Comparison of ENCODE assay signal across 16 cellular contexts in the genomic region with DNA sequence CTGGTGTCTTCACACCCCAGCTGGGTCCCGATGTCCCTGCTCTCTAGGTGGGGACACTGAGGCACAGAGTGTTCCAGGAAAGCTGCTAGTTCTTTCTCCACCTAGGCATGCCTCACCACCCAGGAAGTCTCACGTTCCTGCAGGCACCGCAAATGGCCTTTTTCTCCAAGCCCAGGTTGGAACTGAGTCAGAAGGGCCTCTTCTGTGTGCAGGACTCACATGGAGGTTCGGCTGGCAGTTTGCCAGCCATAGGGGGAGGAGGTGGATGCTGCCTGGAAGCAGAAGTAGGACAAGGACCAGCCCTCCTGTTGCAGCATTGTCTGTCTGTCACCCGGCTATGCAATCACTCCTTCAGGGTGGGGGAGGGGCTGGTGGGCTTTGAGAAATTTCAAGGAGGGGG.
DNase-seq lines count a peak whose midpoint lies in the region; ATAC-seq and TF ChIP-seq lines count a peak whose summit lies in the region.
"Had no signal": no experiment of that assay in that cellular context is flagged by ENCODE, and none has a peak within 500 bp of the region (broad histone marks: within the 10 kb centered on the region; RNA-seq: fewer than 3 reads in every experiment).

No MANE protein-coding gene starts in this region.

- H3K4me3 Mint-ChIP-seq in neural progenitor cell = no peak overlapping the region
- no peak overlapping the region for H3K4me3 Mint-ChIP-seq in CD8-positive, alpha-beta T cell
- no peak overlapping the region for H3K4me3 Mint-ChIP-seq in Calu3 (ENCODE audit: low read depth, unreplicated experiment)
- H3K4me3 Mint-ChIP-seq: activated CD8-positive, alpha-beta T cell treated with anti-CD3 and anti-CD28 coated beads for 36 hours had no signal

- H3K4me2 ChIP-seq in neural progenitor cell = no peak overlapping the region

- no peaks in the 10 kb centered on the region for H4K20me1 ChIP-seq in neural progenitor cell (ENCODE audit: low read depth)

- peak; percentile 8 for DNase-seq in NCI-H2029 treated with DMSO at 0.1 percent for 48 hours (lab: John Stamatoyannopoulos, UW)
- no peak for DNase-seq in NCI-H2029 (lab: John Stamatoyannopoulos, UW)
- DNase-seq in NCI-H345 (lab: John Stamatoyannopoulos, UW) = peak; percentile 81
- DNase-seq in adrenal gland = peak in 5 of 7 donors; percentile 14 to 25 (median 22)
- no peak for DNase-seq in neural progenitor cell (ENCODE audit: low spot score)
- DNase-seq in CD8-positive, alpha-beta T cell = no peak
- no peak for DNase-seq in Calu3
- no peak for DNase-seq in activated CD8-positive, alpha-beta memory T cell treated with anti-CD3 and anti-CD28 coated beads for 24 hours
- DNase-seq: activated CD8-positive, alpha-beta T cell treated with anti-CD3 and anti-CD28 coated beads for 36 hours; activated effector memory CD4-positive, alpha-beta T cell treated with Interleukin-2 at 50 U/mL for 16 hours; aorta; COR-L47; foreskin melanocyte; GOT3; mucosa of descending colon; stimulated activated naive CD4-positive, alpha-beta T cell treated with Interleukin-2 at 50 U/mL for 16 hours had no signal

- H3K4me1 ChIP-seq in adrenal gland (replicated peaks in 1 of 2) (no peaks in the 10 kb centered on the region), neural progenitor cell (peaks cover 18% of the 10 kb centered on the region)
- no peaks in the 10 kb centered on the region for H3K4me1 ChIP-seq in CD8-positive, alpha-beta T cell (ENCODE audit: insufficient read depth, low read length)

- H3K27me3 Mint-ChIP-seq in neural progenitor cell (ENCODE audit: insufficient read depth, low read depth) = peaks cover 4% of the 10 kb centered on the region
- peaks cover 4% of the 10 kb centered on the region for H3K27me3 Mint-ChIP-seq in CD8-positive, alpha-beta T cell (ENCODE audit: low read depth)
- H3K27me3 Mint-ChIP-seq in Calu3 (ENCODE audit: unreplicated experiment) = peaks cover 88% of the 10 kb centered on the region
- H3K27me3 Mint-ChIP-seq: activated CD8-positive, alpha-beta T cell treated with anti-CD3 and anti-CD28 coated beads for 36 hours had no signal

- H3K9me3 ChIP-seq in adrenal gland (replicated peaks in 1 of 3) (no peaks in the 10 kb centered on the region), neural progenitor cell (ENCODE audit: low read depth) (no peaks in the 10 kb centered on the region)
- H3K9me3 ChIP-seq in CD8-positive, alpha-beta T cell (ENCODE audit: low read length) = no peaks in the 10 kb centered on the region
- H3K9me3 ChIP-seq: mucosa of descending colon had no signal

- H3K36me3 ChIP-seq in adrenal gland (replicated peaks in 1 of 2) (no peaks in the 10 kb centered on the region), neural progenitor cell (no peaks in the 10 kb centered on the region)
- H3K36me3 ChIP-seq in CD8-positive, alpha-beta T cell (ENCODE audit: insufficient read depth, low read length) = no peaks in the 10 kb centered on the region

- no peak overlapping the region for H3K27ac ChIP-seq in adrenal gland
- H3K27ac ChIP-seq in neural progenitor cell = no peak overlapping the region
- no peak overlapping the region for H3K27ac ChIP-seq in CD8-positive, alpha-beta T cell (ENCODE audit: low read depth, low read length)

- intact Hi-C loops in adrenal gland (cut with DNase I) (no loop called here), Calu3 (cut with micrococcal nuclease; ENCODE audit: unreplicated experiment) (no loop called here)
- intact Hi-C loops in CD8-positive, alpha-beta T cell (cut with DNase I, micrococcal nuclease) = no loop called here

- H3K79me2 ChIP-seq in neural progenitor cell (ENCODE audit: low read depth) = no peaks in the 10 kb centered on the region

- CTCF ChIA-PET in CD8-positive, alpha-beta T cell (lab: Charles Lee) = no interaction called here
- CTCF ChIA-PET in Calu3 (lab: Charles Lee) = no interaction called here

- H3K9ac ChIP-seq in neural progenitor cell = no peak overlapping the region

- H3K4me3 ChIP-seq in adrenal gland (no peak overlapping the region), neural progenitor cell (no peak overlapping the region)
- no peak overlapping the region for H3K4me3 ChIP-seq in CD8-positive, alpha-beta T cell (ENCODE audit: low read depth, low read length)
- H3K4me3 ChIP-seq: mucosa of descending colon had no signal

- TF ChIP-seq POLR2A in adrenal gland (IDR thresholded peaks at IDR 0.05) = no peak

- H3F3A ChIP-seq in neural progenitor cell (ENCODE audit: low read depth) = no peaks in the 10 kb centered on the region

- no peak overlapping the region for H2AFZ ChIP-seq in neural progenitor cell (replicated peaks)

- peaks cover 7% of the 10 kb centered on the region for H3K9me3 Mint-ChIP-seq in neural progenitor cell
- no peaks in the 10 kb centered on the region for H3K9me3 Mint-ChIP-seq in CD8-positive, alpha-beta T cell
- H3K9me3 Mint-ChIP-seq in Calu3 (ENCODE audit: low read depth, unreplicated experiment) = no peaks in the 10 kb centered on the region
- H3K9me3 Mint-ChIP-seq: activated CD8-positive, alpha-beta T cell treated with anti-CD3 and anti-CD28 coated beads for 36 hours had no signal

- H3K27ac Mint-ChIP-seq in neural progenitor cell (peak overlapping the region; percentile 25), Calu3 (ENCODE audit: unreplicated experiment) (no peak overlapping the region)
- H3K27ac Mint-ChIP-seq in CD8-positive, alpha-beta T cell = no peak overlapping the region
- H3K27ac Mint-ChIP-seq: activated CD8-positive, alpha-beta T cell treated with anti-CD3 and anti-CD28 coated beads for 36 hours had no signal

- BruUV-seq in Calu3 (replicated peaks; lab: Mats Ljungman, UMichigan) = no TSS peak

- peaks cover 6% of the 10 kb centered on the region for H3K36me3 Mint-ChIP-seq in neural progenitor cell
- no peaks in the 10 kb centered on the region for H3K36me3 Mint-ChIP-seq in CD8-positive, alpha-beta T cell
- no peaks in the 10 kb centered on the region for H3K36me3 Mint-ChIP-seq in Calu3 (ENCODE audit: insufficient read depth, unreplicated experiment)

- TF ChIP-seq CTCF in adrenal gland (IDR thresholded peaks at IDR 0.05) = no peak
- TF ChIP-seq CTCF in neural progenitor cell (IDR thresholded peaks at IDR 0.05) = no peak
- no peak for TF ChIP-seq CTCF in CD8-positive, alpha-beta T cell (IDR thresholded peaks at IDR 0.05)
- no peak for TF ChIP-seq CTCF in Calu3 (IDR thresholded peaks at IDR 0.05; ENCODE audit: unreplicated experiment)

- no peak for ATAC-seq in CD8-positive, alpha-beta T cell
- ATAC-seq: activated CD8-positive, alpha-beta T cell treated with anti-CD3 and anti-CD28 coated beads for 36 hours; mucosa of descending colon had no signal

- peaks cover 31% of the 10 kb centered on the region for H3K4me1 Mint-ChIP-seq in neural progenitor cell
- no peaks in the 10 kb centered on the region for H3K4me1 Mint-ChIP-seq in CD8-positive, alpha-beta T cell (ENCODE audit: low read depth)
- no peaks in the 10 kb centered on the region for H3K4me1 Mint-ChIP-seq in Calu3 (ENCODE audit: low read depth, unreplicated experiment)

- POLR2A ChIA-PET in CD8-positive, alpha-beta T cell (lab: Charles Lee) = no interaction called here

- WGBS in adrenal gland, 4 donors = 21 to 70% (median 39%) methylated on average over 1 to 5 of the region's 5 CpGs

- no peaks in the 10 kb centered on the region for H3K27me3 ChIP-seq in adrenal gland
- no peaks in the 10 kb centered on the region for H3K27me3 ChIP-seq in neural progenitor cell
- no peaks in the 10 kb centered on the region for H3K27me3 ChIP-seq in CD8-positive, alpha-beta T cell (ENCODE audit: insufficient read depth, low read length)

Comparison
In these comparisons a context has a peak if more than half of its experiments do, and no peak if none do; other contexts are left out.
1. DNase-seq: peak in NCI-H2029 treated with DMSO at 0.1 percent for 48 hours (single experiment), NCI-H345 (single experiment) and adrenal gland (5 of 7); none in NCI-H2029 (single experiment), neural progenitor cell (single experiment), CD8-positive, alpha-beta T cell (0 of 7), Calu3 (single experiment) and activated CD8-positive, alpha-beta memory T cell treated with anti-CD3 and anti-CD28 coated beads for 24 hours (single experiment).